In the genomic region with DNA sequence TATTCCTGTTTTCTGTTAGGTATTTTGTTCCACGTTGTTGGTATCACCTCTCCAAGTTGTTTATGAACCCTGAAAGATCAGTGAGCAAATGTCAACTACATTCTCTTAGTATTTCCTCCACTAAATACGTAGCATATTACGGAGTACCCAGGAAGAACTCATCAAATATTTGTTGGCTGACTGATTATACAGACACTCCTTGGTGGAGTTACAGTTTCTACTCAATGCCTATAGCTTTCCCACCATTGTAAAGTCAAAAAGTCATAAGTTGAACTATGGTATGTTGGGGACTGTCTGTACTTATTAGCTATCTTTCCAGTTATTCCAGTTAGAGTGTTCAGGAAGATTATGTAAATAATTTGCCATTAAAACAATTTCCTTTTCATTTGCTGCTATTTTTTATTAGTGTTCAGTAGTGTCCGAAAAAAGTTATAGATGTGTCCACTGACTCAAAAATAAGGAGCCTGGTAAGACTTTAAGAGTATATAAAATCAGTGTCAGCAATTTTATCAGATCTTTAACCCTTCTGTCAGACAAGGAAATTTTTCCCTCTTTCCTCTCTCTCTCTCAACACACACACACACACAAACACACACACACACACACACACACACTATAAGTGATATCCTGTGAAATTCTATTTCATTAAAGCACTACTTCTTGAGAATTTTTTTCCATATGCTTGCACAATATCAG, we compare ENCODE assay signal across 1 cellular context.
TF ChIP-seq lines count a peak whose summit lies in the region.

No MANE protein-coding gene starts in this region.

TF ChIP-seq in K562, 482 proteins besides CTCF, POLR2A, EP300 and RAD21 (continued from another document):
- no peak for TF ChIP-seq ZNF639 (CRISPR knock-in tag; conservative IDR thresholded peaks at IDR 0.05 in 1 of 2, IDR thresholded peaks at IDR 0.05 in 1 of 2)
- TF ChIP-seq MAFF (IDR thresholded peaks at IDR 0.05; ENCODE audit: low read length), result peak; percentile 18; the same call in 1 of the 2 replicates
- TF ChIP-seq MAFG (tag; conservative IDR thresholded peaks at IDR 0.05), result peak; percentile 55
- TF ChIP-seq C11orf30 (IDR thresholded peaks at IDR 0.05; ENCODE audit: low read depth), result peak; percentile 63; the same call in 1 of the 2 replicates
- TF ChIP-seq MAFK (IDR thresholded peaks at IDR 0.05; ENCODE audit: low read length), result peak; percentile 21; the same call in 1 of the 2 replicates
